In the genomic region with DNA sequence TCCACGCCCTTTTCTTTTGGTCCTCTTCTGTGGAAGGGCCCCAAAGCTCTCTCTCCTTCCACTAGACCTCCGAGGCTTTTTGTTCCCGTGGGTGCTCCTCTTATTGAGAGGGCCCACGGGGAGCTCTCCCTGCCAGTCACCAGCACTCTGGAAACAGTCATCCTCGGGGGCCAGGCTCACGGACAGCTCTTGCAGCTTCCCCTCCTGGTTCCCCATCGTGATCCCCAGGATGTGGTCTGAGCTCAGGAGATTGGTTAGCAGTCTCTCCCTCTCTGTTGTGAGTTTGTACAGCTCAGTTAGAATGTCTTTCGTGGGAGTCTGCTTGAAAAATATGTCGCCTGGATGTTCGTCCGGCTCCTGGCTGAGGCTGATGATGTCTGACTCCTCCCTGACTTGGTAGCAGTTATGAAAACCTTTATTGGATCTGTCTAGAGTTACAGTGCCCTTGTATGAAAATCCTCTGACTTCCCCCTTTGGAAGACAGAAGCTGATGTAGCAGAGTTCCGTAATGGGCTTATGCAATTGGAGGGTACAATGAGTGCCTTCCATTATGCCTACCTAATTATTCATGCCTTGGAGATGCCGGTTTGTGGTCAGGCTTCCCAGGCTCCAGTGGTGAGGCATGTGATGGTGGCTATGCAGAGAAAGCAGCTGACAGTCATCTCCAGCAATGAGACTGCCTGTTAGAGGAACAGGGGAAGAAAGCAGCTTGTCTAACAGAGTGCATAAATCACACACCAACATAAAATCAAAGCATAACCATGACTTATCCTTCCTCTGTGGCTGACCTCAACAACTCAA, we compare ENCODE assay signal across 11 cellular contexts. TPM values are rescaled to one million over a fixed set of nuclear protein-coding genes. Genes with fewer than 3 reads are reported as not detected.
DNase-seq lines count a peak whose midpoint lies in the region; ATAC-seq and TF ChIP-seq lines count a peak whose summit lies in the region.
"Had no signal": no experiment of that assay in that cellular context is flagged by ENCODE, and none has a peak within 500 bp of the region (broad histone marks: within the 10 kb centered on the region; RNA-seq: fewer than 3 reads in every experiment).

No MANE protein-coding gene starts in this region.

- TF ChIP-seq CTCF in glutamatergic neuron (IDR thresholded peaks at IDR 0.05; ENCODE audit: partially characterized antibody, unreplicated experiment): no peak
- no peak for TF ChIP-seq CTCF in sigmoid colon (IDR thresholded peaks at IDR 0.05)

- H3K27me3 ChIP-seq in sigmoid colon: no peaks in the 10 kb centered on the region
- H3K27me3 ChIP-seq in CD8-positive, alpha-beta memory T cell (ENCODE audit: insufficient read depth, low read length, poor library complexity, severe bottlenecking): no peaks in the 10 kb centered on the region
- H3K27me3 ChIP-seq: Peyer's patch had no signal

- H3K27me3 Mint-ChIP-seq in glutamatergic neuron (ENCODE audit: unreplicated experiment): no peaks in the 10 kb centered on the region
- H3K27me3 Mint-ChIP-seq in CD8-positive, alpha-beta memory T cell: peaks cover 4 to 7% of the 10 kb centered on the region in 2 donors
- H3K27me3 Mint-ChIP-seq: activated naive CD4-positive, alpha-beta T cell treated with anti-CD3 and anti-CD28 coated beads, Interleukin-2, amount 50 U/mL, for 24 hours had no signal

- H3K27ac Mint-ChIP-seq in glutamatergic neuron (ENCODE audit: unreplicated experiment): peak overlapping the region; percentile 74
- H3K27ac Mint-ChIP-seq in CD8-positive, alpha-beta memory T cell: no peak overlapping the region
- H3K27ac Mint-ChIP-seq: activated naive CD4-positive, alpha-beta T cell treated with anti-CD3 and anti-CD28 coated beads, Interleukin-2, amount 50 U/mL, for 24 hours had no signal

- no peaks in the 10 kb centered on the region for H3K4me1 ChIP-seq in sigmoid colon
- H3K4me1 ChIP-seq in CD8-positive, alpha-beta memory T cell (ENCODE audit: insufficient read depth, low read length): no peaks in the 10 kb centered on the region

- no peak overlapping the region for H3K4me3 Mint-ChIP-seq in glutamatergic neuron (ENCODE audit: unreplicated experiment)
- no peak overlapping the region for H3K4me3 Mint-ChIP-seq in CD8-positive, alpha-beta memory T cell
- H3K4me3 Mint-ChIP-seq: activated naive CD4-positive, alpha-beta T cell treated with anti-CD3 and anti-CD28 coated beads, Interleukin-2, amount 50 U/mL, for 24 hours had no signal

- H3K4me1 Mint-ChIP-seq in glutamatergic neuron (ENCODE audit: low read depth, unreplicated experiment): peaks cover 16% of the 10 kb centered on the region
- peaks cover 0 to 10% (median 0%) of the 10 kb centered on the region in 3 donors for H3K4me1 Mint-ChIP-seq in CD8-positive, alpha-beta memory T cell

- 58 to 86% methylated on average over 13 of the region's 13 CpGs for WGBS in sigmoid colon, 2 donors

- CTCF ChIA-PET in CD8-positive, alpha-beta memory T cell (lab: Charles Lee): no interaction called here

- no peaks in the 10 kb centered on the region for H3K9me3 ChIP-seq in sigmoid colon
- no peaks in the 10 kb centered on the region for H3K9me3 ChIP-seq in CD8-positive, alpha-beta memory T cell (ENCODE audit: low read length)
- H3K9me3 ChIP-seq: Peyer's patch had no signal

- POLR2A ChIA-PET in CD8-positive, alpha-beta memory T cell (lab: Charles Lee): no interaction called here

- H3K36me3 Mint-ChIP-seq in glutamatergic neuron (ENCODE audit: unreplicated experiment): no peaks in the 10 kb centered on the region
- H3K36me3 Mint-ChIP-seq in CD8-positive, alpha-beta memory T cell: no peaks in the 10 kb centered on the region
- H3K36me3 Mint-ChIP-seq: activated naive CD4-positive, alpha-beta T cell treated with anti-CD3 and anti-CD28 coated beads, Interleukin-2, amount 50 U/mL, for 24 hours had no signal

- no peak for TF ChIP-seq POLR2A in sigmoid colon (IDR thresholded peaks at IDR 0.05)

- DNase-seq in GDM1 (lab: John Stamatoyannopoulos, UW): peak; percentile 27
- peak; percentile 77 for DNase-seq in SKM-1 treated with dmso at 0.1 percent for 144 hours (lab: John Stamatoyannopoulos, UW; ENCODE audit: unreplicated experiment)
- DNase-seq in glutamatergic neuron: no peak
- peak; percentile 76 for DNase-seq in sigmoid colon
- DNase-seq in CD8-positive, alpha-beta memory T cell: no peak
- no peak for DNase-seq in NK-92 (lab: John Stamatoyannopoulos, UW; ENCODE audit: unreplicated experiment)
- DNase-seq: stimulated activated naive CD4-positive, alpha-beta T cell treated with Interleukin-2 at 50 U/mL for 16 hours had no signal

- peak in 1 of 4 donors; percentile 74 for TF ChIP-seq EP300 in sigmoid colon (IDR thresholded peaks at IDR 0.05)

- H3K27ac ChIP-seq in sigmoid colon: peak overlapping the region in 2 of 4 donors; percentile 42 to 51
- no peak overlapping the region for H3K27ac ChIP-seq in CD8-positive, alpha-beta memory T cell (ENCODE audit: low read depth, low read length)

- no peaks in the 10 kb centered on the region for H3K9me3 Mint-ChIP-seq in glutamatergic neuron (ENCODE audit: unreplicated experiment)
- peaks cover 0 to 5% (median 0%) of the 10 kb centered on the region in 5 donors for H3K9me3 Mint-ChIP-seq in CD8-positive, alpha-beta memory T cell
- H3K9me3 Mint-ChIP-seq: activated naive CD4-positive, alpha-beta T cell treated with anti-CD3 and anti-CD28 coated beads, Interleukin-2, amount 50 U/mL, for 24 hours had no signal

- intact Hi-C loops in sigmoid colon (cut with DNase I): no loop called here

- no peaks in the 10 kb centered on the region for H3K36me3 ChIP-seq in sigmoid colon
- no peaks in the 10 kb centered on the region for H3K36me3 ChIP-seq in CD8-positive, alpha-beta memory T cell (ENCODE audit: insufficient read depth, low read length)
- H3K36me3 ChIP-seq: Peyer's patch had no signal

- peak overlapping the region in 2 of 4 donors; percentile 24 to 28 for H3K4me3 ChIP-seq in sigmoid colon
- H3K4me3 ChIP-seq in CD8-positive, alpha-beta memory T cell (ENCODE audit: low read length): no peak overlapping the region

- ATAC-seq in GM18498 (IDR thresholded peaks at IDR 0.05; ENCODE audit: unreplicated experiment): no peak
- no peak for ATAC-seq in HG03442 (IDR thresholded peaks at IDR 0.05; ENCODE audit: unreplicated experiment)

RNA-seq across cellular contexts. Expression of a gene that starts 39.9 kb away (rescaled TPM):
- total RNA-seq in glutamatergic neuron (ENCODE audit: unreplicated experiment) (1.1 TPM), sigmoid colon (10 to 100 TPM in 3 of 4 donors, 1 to 10 TPM in 1; 6.7 to 19.9 (median 12.2) TPM)
- 1 to 10 TPM; 3.0 to 6.5 (median 5.9) TPM for polyA plus RNA-seq in sigmoid colon
- under 1 TPM; 0.11 to 0.24 TPM for total RNA-seq in CD8-positive, alpha-beta memory T cell
- polyA plus RNA-seq in CD8-positive, alpha-beta memory T cell: 0.09 TPM

Comparison
In these comparisons a context has a peak if more than half of its experiments do, and no peak if none do; other contexts are left out.
1. DNase-seq: peak in GDM1 (single experiment), SKM-1 treated with dmso at 0.1 percent for 144 hours (single experiment) and sigmoid colon (single experiment); none in glutamatergic neuron (single experiment), CD8-positive, alpha-beta memory T cell (0 of 5) and NK-92 (single experiment).